ENCODE assay signal across 8 cellular contexts in the genomic region with DNA sequence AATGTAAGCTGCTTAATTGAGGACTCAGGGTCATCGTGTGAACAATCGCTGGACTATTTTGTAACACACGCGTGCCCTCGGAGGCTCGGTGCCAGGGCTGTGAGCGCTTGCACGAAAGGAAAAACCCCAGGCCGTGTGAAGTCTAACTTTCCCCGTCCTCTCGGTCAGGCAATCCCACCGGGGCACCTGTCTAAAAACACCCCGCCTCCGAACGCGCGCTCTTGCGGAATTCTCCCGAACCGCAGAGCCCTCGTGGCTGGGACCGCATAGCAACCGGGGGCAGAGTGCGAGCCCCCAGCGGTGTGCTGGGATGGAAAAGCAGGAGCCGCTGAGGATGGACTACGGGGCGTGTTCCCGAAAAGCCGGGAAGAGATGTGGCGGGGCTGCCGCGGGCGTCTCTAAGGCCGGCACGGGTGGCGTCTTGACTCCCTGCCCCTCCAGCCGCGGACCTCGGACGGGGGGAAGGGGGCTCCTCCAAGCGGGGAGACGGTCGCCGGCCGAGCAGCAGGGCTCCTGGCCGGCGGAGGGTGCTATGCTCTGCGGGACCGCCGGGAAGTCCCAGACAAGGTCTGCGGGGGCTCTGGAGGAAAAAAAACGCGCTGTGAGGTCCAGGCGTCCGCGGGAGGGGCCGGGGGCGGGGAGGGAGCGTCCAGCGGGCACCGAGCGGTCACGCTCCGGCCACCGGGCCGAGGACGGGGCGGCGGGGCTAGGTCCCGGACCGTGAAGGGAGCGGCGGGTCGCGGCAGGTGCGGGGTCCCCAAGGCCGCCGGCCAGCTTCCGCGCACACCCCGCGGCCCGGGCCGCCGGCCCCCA. TPM values are rescaled to one million over a fixed set of nuclear protein-coding genes. Genes with fewer than 3 reads are reported as not detected.
DNase-seq lines count a peak whose midpoint lies in the region; ATAC-seq and TF ChIP-seq lines count a peak whose summit lies in the region.

No MANE protein-coding gene starts in this region.

- H3K4me3 ChIP-seq in OCI-LY7 (ENCODE audit: low read depth, low read length, poor library complexity, severe bottlenecking) (peak overlapping the region; percentile 79), fibroblast of mammary gland (ENCODE audit: control insufficient read depth, low read depth, low read length) (peak overlapping the region; percentile 71), neural cell (ENCODE audit: low read length) (peak overlapping the region; percentile 93), thymus (ENCODE audit: low read length) (peak overlapping the region; percentile 70)

- TF ChIP-seq RAD21 in neural cell (conservative IDR thresholded peaks at IDR 0.05) = peak; percentile 34

- under 1% methylated on average over 86 of the region's 86 CpGs for WGBS in thymus

- DNase-seq in Right ventricle myocardium inferior (ENCODE audit: missing footprints) (no peak), cardiac septum (ENCODE audit: low spot score) (no peak), OCI-LY7 (ENCODE audit: low spot score) (peak; percentile 77), activated T-helper 1 cell treated with Interleukin-2 at 50 U/mL for 16 hours (ENCODE audit: low read depth) (peak; percentile 24), fibroblast of mammary gland (ENCODE audit: low read depth) (peak; percentile 71)

- H3K9me2 ChIP-seq in OCI-LY7 (ENCODE audit: insufficient read depth, low read length) (no peaks in the 10 kb centered on the region), neural cell (ENCODE audit: insufficient read depth, low read length) (no peaks in the 10 kb centered on the region)

- peaks cover 38% of the 10 kb centered on the region for H3K4me1 ChIP-seq in OCI-LY7 (ENCODE audit: insufficient read depth, low read length, poor library complexity, severe bottlenecking)
- peaks cover 3% of the 10 kb centered on the region for H3K4me1 ChIP-seq in thymus (ENCODE audit: control insufficient read depth, insufficient read depth, low read length)

- no TSS peak for BruUV-seq in OCI-LY7 (replicated peaks; lab: Mats Ljungman, UMichigan)

- H4K20me1 ChIP-seq in OCI-LY7 (ENCODE audit: insufficient read depth, low read length) (no peaks in the 10 kb centered on the region), neural cell (ENCODE audit: insufficient read depth) (peaks cover 5% of the 10 kb centered on the region)

- TF ChIP-seq EP300 in neural cell (conservative IDR thresholded peaks at IDR 0.05; ENCODE audit: poor library complexity, severe bottlenecking) = no peak

- peak overlapping the region; percentile 24; the same call in 1 of the 2 replicates for H2AFZ ChIP-seq in OCI-LY7 (ENCODE audit: low read length)
- no peak overlapping the region for H2AFZ ChIP-seq in neural cell (ENCODE audit: low read depth, low read length)

- H3K4me2 ChIP-seq in OCI-LY7 (ENCODE audit: low read length) (peak overlapping the region; percentile 82), neural cell (ENCODE audit: low read length) (peak overlapping the region; percentile 86)

- intact Hi-C loops in Right ventricle myocardium inferior (cut with DNase I) (loop anchor here (1.0 to 2.0 kb wide), 2 partner anchors 105 to 130 kb away; a partner anchor contains a TSS), cardiac septum (cut with DNase I) (loop anchor here (2.0 to 5.0 kb wide), 3 partner anchors 52 to 127 kb away; no protein-coding TSS in a partner anchor), OCI-LY7 (cut with micrococcal nuclease; ENCODE audit: unreplicated experiment) (loop anchor here (1.0 to 5.0 kb wide), 3 partner anchors 82 to 108 kb away; no protein-coding TSS in a partner anchor)

- H3K27me3 ChIP-seq in neural cell (ENCODE audit: insufficient read depth, low read depth, low read length) = no peaks in the 10 kb centered on the region
- H3K27me3 ChIP-seq in thymus (ENCODE audit: control insufficient read depth, insufficient read depth) = no peaks in the 10 kb centered on the region

- POLR2A ChIA-PET in OCI-LY7 (lab: Charles Lee) = interaction anchor here (0.6 to 1.3 kb wide), 7 partner anchors 10 to 146 kb away, joined by 3 to 4 read pairs (median 3); no protein-coding TSS in a partner anchor

- peaks cover 7% of the 10 kb centered on the region; the same call in 1 of the 2 replicates for H3K79me2 ChIP-seq in OCI-LY7 (ENCODE audit: insufficient read depth, low read depth, low read length)
- H3K79me2 ChIP-seq in neural cell (replicated peaks; ENCODE audit: insufficient read depth, low read length) = peaks cover 45% of the 10 kb centered on the region

- CTCF ChIA-PET in OCI-LY7 (lab: Charles Lee; ENCODE audit: unreplicated experiment) = interaction anchor here (0.5 to 1.0 kb wide), 2 partner anchors 28 to 98 kb away, joined by 4 to 11 read pairs; no protein-coding TSS in a partner anchor

- peak; percentile 65 for TF ChIP-seq CTCF in OCI-LY7 (conservative IDR thresholded peaks at IDR 0.05; ENCODE audit: low read length)
- TF ChIP-seq CTCF in fibroblast of mammary gland (conservative IDR thresholded peaks at IDR 0.05; ENCODE audit: control insufficient read depth, insufficient read depth, low read depth, low read length) = no peak
- no peak for TF ChIP-seq CTCF in neural cell (IDR thresholded peaks at IDR 0.05; ENCODE audit: poor library complexity, severe bottlenecking)

- H3F3A ChIP-seq in neural cell (ENCODE audit: insufficient read depth, low read length, poor library complexity, severe bottlenecking) = no peaks in the 10 kb centered on the region

- peaks cover 16% of the 10 kb centered on the region for H3K36me3 ChIP-seq in OCI-LY7 (ENCODE audit: insufficient read depth, low read length)
- peaks cover 7% of the 10 kb centered on the region for H3K36me3 ChIP-seq in neural cell (ENCODE audit: insufficient read depth, low read length)
- H3K36me3 ChIP-seq in thymus (ENCODE audit: control insufficient read depth, insufficient read depth) = no peaks in the 10 kb centered on the region

- peak overlapping the region; percentile 85 for H3K9ac ChIP-seq in neural cell (ENCODE audit: low read length)

- peak overlapping the region; percentile 65 for H3K27ac ChIP-seq in OCI-LY7 (ENCODE audit: low read depth, low read length, poor library complexity, severe bottlenecking)
- peak overlapping the region; percentile 98 for H3K27ac ChIP-seq in neural cell (ENCODE audit: low read length)
- H3K27ac ChIP-seq in thymus (ENCODE audit: low read depth) = peak overlapping the region; percentile 94

- H3K9me3 ChIP-seq in OCI-LY7 (ENCODE audit: low read length) = no peaks in the 10 kb centered on the region
- no peaks in the 10 kb centered on the region for H3K9me3 ChIP-seq in neural cell (ENCODE audit: low read length)
- no peaks in the 10 kb centered on the region for H3K9me3 ChIP-seq in thymus (ENCODE audit: control insufficient read depth)

- ATAC-seq in Right ventricle myocardium inferior (peak; percentile 14), HG02943 (IDR thresholded peaks at IDR 0.05; ENCODE audit: low read depth, unreplicated experiment) (peak; percentile 31)

TF ChIP-seq in neural cell, 6 proteins besides CTCF, POLR2A, EP300 and RAD21:
- TF ChIP-seq TAF1 (IDR thresholded peaks at IDR 0.05; ENCODE audit: low read depth) = no peak
- no peak for TF ChIP-seq EZH2 (IDR thresholded peaks at IDR 0.05; ENCODE audit: borderline replicate concordance, insufficient read depth, low read length, poor library complexity, severe bottlenecking)
- TF ChIP-seq, protein P1, sequence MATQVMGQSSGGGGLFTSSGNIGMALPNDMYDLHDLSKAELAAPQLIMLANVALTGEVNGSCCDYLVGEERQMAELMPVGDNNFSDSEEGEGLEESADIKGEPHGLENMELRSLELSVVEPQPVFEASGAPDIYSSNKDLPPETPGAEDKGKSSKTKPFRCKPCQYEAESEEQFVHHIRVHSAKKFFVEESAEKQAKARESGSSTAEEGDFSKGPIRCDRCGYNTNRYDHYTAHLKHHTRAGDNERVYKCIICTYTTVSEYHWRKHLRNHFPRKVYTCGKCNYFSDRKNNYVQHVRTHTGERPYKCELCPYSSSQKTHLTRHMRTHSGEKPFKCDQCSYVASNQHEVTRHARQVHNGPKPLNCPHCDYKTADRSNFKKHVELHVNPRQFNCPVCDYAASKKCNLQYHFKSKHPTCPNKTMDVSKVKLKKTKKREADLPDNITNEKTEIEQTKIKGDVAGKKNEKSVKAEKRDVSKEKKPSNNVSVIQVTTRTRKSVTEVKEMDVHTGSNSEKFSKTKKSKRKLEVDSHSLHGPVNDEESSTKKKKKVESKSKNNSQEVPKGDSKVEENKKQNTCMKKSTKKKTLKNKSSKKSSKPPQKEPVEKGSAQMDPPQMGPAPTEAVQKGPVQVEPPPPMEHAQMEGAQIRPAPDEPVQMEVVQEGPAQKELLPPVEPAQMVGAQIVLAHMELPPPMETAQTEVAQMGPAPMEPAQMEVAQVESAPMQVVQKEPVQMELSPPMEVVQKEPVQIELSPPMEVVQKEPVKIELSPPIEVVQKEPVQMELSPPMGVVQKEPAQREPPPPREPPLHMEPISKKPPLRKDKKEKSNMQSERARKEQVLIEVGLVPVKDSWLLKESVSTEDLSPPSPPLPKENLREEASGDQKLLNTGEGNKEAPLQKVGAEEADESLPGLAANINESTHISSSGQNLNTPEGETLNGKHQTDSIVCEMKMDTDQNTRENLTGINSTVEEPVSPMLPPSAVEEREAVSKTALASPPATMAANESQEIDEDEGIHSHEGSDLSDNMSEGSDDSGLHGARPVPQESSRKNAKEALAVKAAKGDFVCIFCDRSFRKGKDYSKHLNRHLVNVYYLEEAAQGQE (IDR thresholded peaks at IDR 0.05; ENCODE audit: borderline replicate concordance) = no peak
- peak; percentile 48 for TF ChIP-seq SMC3 (conservative IDR thresholded peaks at IDR 0.05; ENCODE audit: poor library complexity)
- no peak for TF ChIP-seq POLR2AphosphoS5 (IDR thresholded peaks at IDR 0.05)
- TF ChIP-seq MXI1 (conservative IDR thresholded peaks at IDR 0.05; ENCODE audit: poor library complexity, severe bottlenecking) = peak; percentile 65

RNA-seq across cellular contexts. Expression of a gene that starts 0.9 kb away (rescaled TPM):
- total RNA-seq in Right ventricle myocardium inferior = 6.1 TPM
- 7.8 TPM for total RNA-seq in cardiac septum
- total RNA-seq in OCI-LY7 (2014; rRNA removed; shearing (Covaris generic)) = 10.0 and 12.4 TPM in 2 replicates
- total RNA-seq in OCI-LY7 (2022) = 19.6 and 22.6 TPM in 2 replicates
- polyA plus RNA-seq in neural cell = 6.4 and 8.0 TPM in 2 replicates
- polyA minus RNA-seq in neural cell = 39.9 and 44.6 TPM in 2 replicates
- polyA plus RNA-seq in thymus = 7.9 TPM

RNA-seq across cellular contexts. Expression of a gene that starts 55.4 kb away (rescaled TPM):
- total RNA-seq in Right ventricle myocardium inferior (7.0 TPM), cardiac septum (7.7 TPM), OCI-LY7 (2022) (5.9 and 8.9 TPM in 2 replicates)
- 3.4 and 4.5 TPM in 2 replicates for total RNA-seq in OCI-LY7 (2014; rRNA removed; shearing (Covaris generic))
- polyA plus RNA-seq in neural cell (0.88 and 1.5 TPM in 2 replicates), thymus (11.3 TPM)
- 2.9 and 5.4 TPM in 2 replicates for polyA minus RNA-seq in neural cell

Comparison
In these comparisons a context has a peak if more than half of its experiments do, and no peak if none do; other contexts are left out.
1. DNase-seq: peak in OCI-LY7 (single experiment), activated T-helper 1 cell treated with Interleukin-2 at 50 U/mL for 16 hours (single experiment) and fibroblast of mammary gland (single experiment); none in Right ventricle myocardium inferior (single experiment) and cardiac septum (single experiment).
2. Peak in every context shown above with its lines, with median percentiles within 50 percentile points of each other: H3K27ac ChIP-seq and H3K4me3 ChIP-seq.